Comparison of ENCODE assay signal across 8 cellular contexts in genomic region chr1:27436204-27437159, GRCh38. TPM values are rescaled to one million over a fixed set of nuclear protein-coding genes. Genes with fewer than 3 reads are reported as not detected.
DNase-seq lines count a peak whose midpoint lies in the region; ATAC-seq and TF ChIP-seq lines count a peak whose summit lies in the region.

No MANE protein-coding gene starts in this region.

- no TSS peak for BruUV-seq in IMR-90 (replicated peaks; lab: Mats Ljungman, UMichigan)

- no peak for TF ChIP-seq CTCF in CD4-positive, alpha-beta T cell (IDR thresholded peaks at IDR 0.05)
- TF ChIP-seq CTCF in IMR-90 (conservative IDR thresholded peaks at IDR 0.05; ENCODE audit: low read depth, low read length) (no peak), heart right ventricle (IDR thresholded peaks at IDR 0.05) (no peak), smooth muscle cell (IDR thresholded peaks at IDR 0.05; ENCODE audit: borderline replicate concordance, insufficient read depth, poor library complexity, severe bottlenecking) (no peak)

- WGBS in IMR-90 (ENCODE audit: extremely low coverage in 2 of 2, insufficient read length in 1 of 2), 2 experiments, result no CpG with 5 or more reads among the region's 5 CpGs
- WGBS in heart right ventricle, 2 donors, result 29 to 30% methylated on average over 5 of the region's 5 CpGs
- 70% methylated on average over 5 of the region's 5 CpGs for WGBS in smooth muscle cell (ENCODE audit: low lambda C conversion rate)

- H3K9ac ChIP-seq in IMR-90 (ENCODE audit: low read depth, low read length) (no peak overlapping the region; the same call in 1 of the 2 replicates), smooth muscle cell (ENCODE audit: low read depth) (no peak overlapping the region)

- peaks cover 28% of the 10 kb centered on the region for H3K36me3 Mint-ChIP-seq in CD4-positive, alpha-beta T cell (ENCODE audit: low read depth)
- H3K36me3 Mint-ChIP-seq in activated T-helper 1 cell treated with anti-CD3 and anti-CD28 coated beads, Interleukin-12 subunit alpha, Interleukin-12 subunit beta, Interleukin-2, Interleukin-4 antibody, amounts not matched to agents 30 ng/mL and 10 ng/mL and 1 ng/mL, durations not matched to agents 14 hours and 24 hours and 36 hours (ENCODE audit: low read depth), result peaks cover 18% of the 10 kb centered on the region

- peak overlapping the region; percentile 54 for H2BK5ac ChIP-seq in IMR-90 (ENCODE audit: low read depth, low read length, poor library complexity, severe bottlenecking)

- H2BK15ac ChIP-seq in IMR-90 (ENCODE audit: low read depth, low read length), result no peak overlapping the region

- H4K91ac ChIP-seq in IMR-90 (ENCODE audit: insufficient read depth, low read depth, low read length), result no peak overlapping the region

- H3K79me1 ChIP-seq in IMR-90 (ENCODE audit: low read depth in 1 of 2, low read length in 2 of 2), result peaks cover 44 to 88% of the 10 kb centered on the region in 2 experiments

- H3K36me3 ChIP-seq in IMR-90 (ENCODE audit: control insufficient read depth, insufficient read depth, low read length) (no peaks in the 10 kb centered on the region; the same call in none of the 2 replicates), heart right ventricle (peaks cover 0 to 21% (median 0%) of the 10 kb centered on the region in 9 donors), smooth muscle cell (ENCODE audit: low read depth) (no peaks in the 10 kb centered on the region)

- peak overlapping the region; percentile 3; the same call in 1 of the 2 replicates for H3K14ac ChIP-seq in IMR-90 (replicated peaks; ENCODE audit: low read depth, low read length)

- dilution Hi-C loops in IMR-90 (cut with HindIII; ENCODE audit: low sequenced_read_pairs, unreplicated experiment), result no loop called here

- H3K4me1 Mint-ChIP-seq in CD4-positive, alpha-beta T cell (ENCODE audit: low read depth), result peaks cover 75% of the 10 kb centered on the region
- H3K4me1 Mint-ChIP-seq in activated T-helper 1 cell treated with anti-CD3 and anti-CD28 coated beads, Interleukin-12 subunit alpha, Interleukin-12 subunit beta, Interleukin-2, Interleukin-4 antibody, amounts not matched to agents 30 ng/mL and 10 ng/mL and 1 ng/mL, durations not matched to agents 14 hours and 24 hours and 36 hours (ENCODE audit: low read depth), result peaks cover 66% of the 10 kb centered on the region

- H3K4ac ChIP-seq in IMR-90 (ENCODE audit: low read depth, low read length), result no peak overlapping the region; the same call in none of the 2 replicates

- no peak overlapping the region for H4K8ac ChIP-seq in IMR-90 (ENCODE audit: low read depth in 2 of 2, low read length in 2 of 2)

- H3K56ac ChIP-seq in IMR-90 (ENCODE audit: extremely low read depth, insufficient read depth, low read length), result no peak overlapping the region

- no peak for TF ChIP-seq POLR2A in IMR-90 (IDR thresholded peaks at IDR 0.05; ENCODE audit: low read depth, low read length)

- peaks cover 72% of the 10 kb centered on the region for H4K20me1 ChIP-seq in IMR-90 (ENCODE audit: insufficient read depth, low read length)
- peaks cover 98% of the 10 kb centered on the region for H4K20me1 ChIP-seq in smooth muscle cell (ENCODE audit: low read depth)

- H2AFZ ChIP-seq in IMR-90 (replicated peaks; ENCODE audit: low read length, poor library complexity) (no peak overlapping the region), smooth muscle cell (ENCODE audit: low read depth) (no peak overlapping the region)

- H3K27me3 Mint-ChIP-seq in CD4-positive, alpha-beta T cell, result no peaks in the 10 kb centered on the region
- no peaks in the 10 kb centered on the region for H3K27me3 Mint-ChIP-seq in activated T-helper 1 cell treated with anti-CD3 and anti-CD28 coated beads, Interleukin-12 subunit alpha, Interleukin-12 subunit beta, Interleukin-2, Interleukin-4 antibody, amounts not matched to agents 30 ng/mL and 10 ng/mL and 1 ng/mL, durations not matched to agents 14 hours and 24 hours and 36 hours (ENCODE audit: insufficient read depth)

- H3K4me3 Mint-ChIP-seq in CD4-positive, alpha-beta T cell, result peak overlapping the region; percentile 73
- H3K4me3 Mint-ChIP-seq in activated T-helper 1 cell treated with anti-CD3 and anti-CD28 coated beads, Interleukin-12 subunit alpha, Interleukin-12 subunit beta, Interleukin-2, Interleukin-4 antibody, amounts not matched to agents 30 ng/mL and 10 ng/mL and 1 ng/mL, durations not matched to agents 14 hours and 24 hours and 36 hours, result peak overlapping the region; percentile 54

- H3K18ac ChIP-seq in IMR-90 (ENCODE audit: low read depth, low read length), result no peak overlapping the region

- H4K5ac ChIP-seq in IMR-90 (ENCODE audit: low read depth, low read length), result no peak overlapping the region

- H2BK120ac ChIP-seq in IMR-90 (ENCODE audit: low read depth, low read length), result no peak overlapping the region

- TF ChIP-seq RAD21 in IMR-90 (IDR thresholded peaks at IDR 0.05; ENCODE audit: low read length), result no peak

- H3K4me1 ChIP-seq in IMR-90 (ENCODE audit: control insufficient read depth, insufficient read depth, low read length), result peaks cover 27% of the 10 kb centered on the region
- H3K4me1 ChIP-seq in heart right ventricle, result peaks cover 31 to 88% (median 81%) of the 10 kb centered on the region in 9 donors
- peaks cover 18% of the 10 kb centered on the region for H3K4me1 ChIP-seq in smooth muscle cell (ENCODE audit: low read depth)

- peaks cover 93% of the 10 kb centered on the region for H3K79me2 ChIP-seq in smooth muscle cell (ENCODE audit: low read depth)

- CTCF ChIA-PET in CD4-positive, alpha-beta T cell (lab: Charles Lee), result interaction anchor here (0.6 to 3.9 kb wide), 6 partner anchors 9 to 391 kb away, joined by 3 to 18 read pairs (median 3); no protein-coding TSS in a partner anchor
- CTCF ChIA-PET in IMR-90 (lab: Yijun Ruan, JAX), result interaction anchor here (0.6 to 1.7 kb wide), 2 partner anchors 17 to 20 kb away, joined by 6 to 9 read pairs; no protein-coding TSS in a partner anchor

- no peak overlapping the region; the same call in 1 of the 2 replicates for H2AK5ac ChIP-seq in IMR-90 (ENCODE audit: low read depth, low read length)

- peak overlapping the region; percentile 54 for H3K27ac ChIP-seq in CD4-positive, alpha-beta T cell (ENCODE audit: low read depth, low read length)
- H3K27ac ChIP-seq in IMR-90 (ENCODE audit: insufficient read depth, low read length) (no peak overlapping the region), heart right ventricle (peak overlapping the region; percentile 49 to 86 (median 75)), smooth muscle cell (ENCODE audit: low read depth) (peak overlapping the region; percentile 54)

- H3K9me3 Mint-ChIP-seq in CD4-positive, alpha-beta T cell, result no peaks in the 10 kb centered on the region
- no peaks in the 10 kb centered on the region for H3K9me3 Mint-ChIP-seq in activated T-helper 1 cell treated with anti-CD3 and anti-CD28 coated beads, Interleukin-12 subunit alpha, Interleukin-12 subunit beta, Interleukin-2, Interleukin-4 antibody, amounts not matched to agents 30 ng/mL and 10 ng/mL and 1 ng/mL, durations not matched to agents 14 hours and 24 hours and 36 hours

- no peaks in the 10 kb centered on the region for H3K27me3 ChIP-seq in CD4-positive, alpha-beta T cell (ENCODE audit: control insufficient read depth, insufficient read depth, low read length)
- H3K27me3 ChIP-seq in IMR-90 (ENCODE audit: control insufficient read depth, insufficient read depth, low read length) (no peaks in the 10 kb centered on the region), heart right ventricle (no peaks in the 10 kb centered on the region), smooth muscle cell (ENCODE audit: low read depth) (no peaks in the 10 kb centered on the region)

- H3K4me3 ChIP-seq in IMR-90 (ENCODE audit: insufficient read depth, low read depth, low read length), result no peak overlapping the region
- H3K4me3 ChIP-seq in heart right ventricle, result peak overlapping the region in 5 of 10 donors; percentile 1 to 27 (median 13)
- no peak overlapping the region for H3K4me3 ChIP-seq in smooth muscle cell

- peaks cover 20% of the 10 kb centered on the region for H3K9me1 ChIP-seq in IMR-90 (ENCODE audit: insufficient read depth, low read length)

- DNase-seq in CD4-positive, alpha-beta T cell, result no peak
- DNase-seq in IMR-90 (peak; percentile 60), heart right ventricle (peak in 1 of 2 donors; percentile 53), smooth muscle cell (lab: John Stamatoyannopoulos, UW; ENCODE audit: unreplicated experiment) (no peak)
- no peak for DNase-seq in activated T-helper 1 cell treated with anti-CD3 and anti-CD28 coated beads, Interleukin-12 subunit alpha, Interleukin-12 subunit beta, Interleukin-2, Interleukin-4 antibody, amounts not matched to agents 30 ng/mL and 10 ng/mL and 1 ng/mL, durations not matched to agents 14 hours and 24 hours and 36 hours (ENCODE audit: low spot score)
- DNase-seq in stimulated activated CD4-positive, alpha-beta T cell treated with anti-CD3 and anti-CD28 coated beads, Interleukin-4, amount 100 ng/mL, for 4 hours, result no peak

- in situ Hi-C loops in IMR-90 (cut with MboI; ENCODE audit: low sequenced_read_pairs), result no loop called here

- H3F3A ChIP-seq in smooth muscle cell (ENCODE audit: low read depth), result peaks cover 9% of the 10 kb centered on the region

- H3K4me2 ChIP-seq in IMR-90 (ENCODE audit: low read depth, low read length) (peak overlapping the region; percentile 61), smooth muscle cell (peak overlapping the region; percentile 18)

- no peak overlapping the region for H2AK9ac ChIP-seq in IMR-90 (replicated peaks; ENCODE audit: low read depth, low read length, poor library complexity)

- H3K27ac Mint-ChIP-seq in CD4-positive, alpha-beta T cell, result peak overlapping the region; percentile 80
- H3K27ac Mint-ChIP-seq in activated T-helper 1 cell treated with anti-CD3 and anti-CD28 coated beads, Interleukin-12 subunit alpha, Interleukin-12 subunit beta, Interleukin-2, Interleukin-4 antibody, amounts not matched to agents 30 ng/mL and 10 ng/mL and 1 ng/mL, durations not matched to agents 14 hours and 24 hours and 36 hours, result peak overlapping the region; percentile 73

- no peak overlapping the region for H2BK20ac ChIP-seq in IMR-90 (ENCODE audit: low read depth, low read length)

- peak; percentile 96 for ATAC-seq in CD4-positive, alpha-beta T cell (ENCODE audit: poor library complexity)
- ATAC-seq in IMR-90 (ENCODE audit: low read depth) (peak; percentile 77), heart right ventricle (peak; percentile 66 to 90 (median 84)), GM21737 (IDR thresholded peaks at IDR 0.05; ENCODE audit: unreplicated experiment) (no peak), GM18909 (IDR thresholded peaks at IDR 0.05; ENCODE audit: poor library complexity, unreplicated experiment) (no peak)

- intact Hi-C loops in CD4-positive, alpha-beta T cell (cut with DNase I, micrococcal nuclease), result loop anchor here (5.0 kb wide), 2 partner anchors 36 to 86 kb away; no protein-coding TSS in a partner anchor
- intact Hi-C loops in IMR-90 (cut with micrococcal nuclease) (no loop called here), heart right ventricle (cut with DNase I) (loop anchor here in 3 of 10 donors (5.0 kb wide), 2 partner anchors 41 to 51 kb away; no protein-coding TSS in a partner anchor)
- intact Hi-C loops in activated T-helper 1 cell treated with anti-CD3 and anti-CD28 coated beads, Interleukin-12 subunit alpha, Interleukin-12 subunit beta, Interleukin-2, Interleukin-4 antibody, amounts not matched to agents 30 ng/mL and 10 ng/mL and 1 ng/mL, durations not matched to agents 14 hours and 24 hours and 36 hours (cut with micrococcal nuclease), result no loop called here

- POLR2A ChIA-PET in CD4-positive, alpha-beta T cell (lab: Charles Lee), result interaction anchor here (0.7 to 3.2 kb wide), 16 partner anchors 9 to 165 kb away, joined by 3 to 23 read pairs (median 4); partner anchors contain the start of gene WASF2
- POLR2A ChIA-PET in IMR-90 (lab: Charles Lee; ENCODE audit: unreplicated experiment), result interaction anchor here (0.6 kb wide), 1 partner anchor 1593 kb away, joined by 4 read pairs; no protein-coding TSS in a partner anchor

- no peaks in the 10 kb centered on the region for H3K9me3 ChIP-seq in CD4-positive, alpha-beta T cell (ENCODE audit: control insufficient read depth, low read length)
- no peaks in the 10 kb centered on the region for H3K9me3 ChIP-seq in IMR-90 (ENCODE audit: control insufficient read depth, insufficient read depth, low read length)
- H3K9me3 ChIP-seq in heart right ventricle, result no peaks in the 10 kb centered on the region
- no peaks in the 10 kb centered on the region for H3K9me3 ChIP-seq in smooth muscle cell (replicated peaks; ENCODE audit: low read depth)

- H3K23ac ChIP-seq in IMR-90 (ENCODE audit: low read depth, low read length), result peak overlapping the region; percentile 69; the same call in 1 of the 2 replicates

RNA-seq across cellular contexts. Expression of gene GPR3, which starts 44.1 kb away (rescaled TPM):
- total RNA-seq in CD4-positive, alpha-beta T cell, result under 1 TPM; 0.14 to 0.19 TPM
- total RNA-seq in IMR-90 (2012; rRNA removed) (0.72 and 0.83 TPM in 2 replicates), heart right ventricle (1 to 10 TPM in 2 of 10 donors, under 1 TPM in 7, not detected in 1; 0.27 to 2.0 (median 0.42) TPM), smooth muscle cell (2.7 and 3.9 TPM in 2 replicates)
- polyA plus RNA-seq in IMR-90 (2012; rRNA removed) (4.8 and 5.4 TPM in 2 replicates), heart right ventricle (1 to 10 TPM in 1 of 2 donors, under 1 TPM in 1; 0.29 to 3.4 TPM), smooth muscle cell (3.9 and 4.0 TPM in 2 replicates)
- 3.3 and 6.1 TPM in 2 replicates for polyA plus RNA-seq in IMR-90 (2012; cell fraction: cytosol; rRNA removed)
- polyA plus RNA-seq in IMR-90 (2012; cell fraction: nucleus; rRNA removed; ENCODE audit: low replicate concordance), result 5.4 and 6.0 TPM in 2 replicates
- 3.2 and 4.0 TPM in 2 replicates for total RNA-seq in activated T-helper 1 cell treated with anti-CD3 and anti-CD28 coated beads, Interleukin-12 subunit alpha, Interleukin-12 subunit beta, Interleukin-2, Interleukin-4 antibody, amounts not matched to agents 30 ng/mL and 10 ng/mL and 1 ng/mL, durations not matched to agents 14 hours and 24 hours and 36 hours

RNA-seq across cellular contexts. Expression of gene CD164L2, which starts 53.3 kb away (rescaled TPM):
- not detected for total RNA-seq in CD4-positive, alpha-beta T cell
- total RNA-seq in IMR-90 (2012; rRNA removed) (not detected in 2 replicates), heart right ventricle (not detected), smooth muscle cell (0.09 and 0.31 TPM in 2 replicates)
- polyA plus RNA-seq in IMR-90 (2012; rRNA removed) (not detected in 2 replicates), heart right ventricle (not detected), smooth muscle cell (0.45 TPM in 1 of 2 replicates, not detected in the other)
- not detected in 2 replicates for polyA plus RNA-seq in IMR-90 (2012; cell fraction: cytosol; rRNA removed)
- 0.04 TPM in 1 of 2 replicates, not detected in the other for polyA plus RNA-seq in IMR-90 (2012; cell fraction: nucleus; rRNA removed; ENCODE audit: low replicate concordance)
- not detected in 2 replicates for total RNA-seq in activated T-helper 1 cell treated with anti-CD3 and anti-CD28 coated beads, Interleukin-12 subunit alpha, Interleukin-12 subunit beta, Interleukin-2, Interleukin-4 antibody, amounts not matched to agents 30 ng/mL and 10 ng/mL and 1 ng/mL, durations not matched to agents 14 hours and 24 hours and 36 hours

RNA-seq across cellular contexts. Expression of gene WASF2, which starts 53.5 kb away (rescaled TPM):
- total RNA-seq in CD4-positive, alpha-beta T cell, result 100 to 1,000 TPM; 119 to 121 TPM
- total RNA-seq in IMR-90 (2012; rRNA removed) (7.5 and 7.9 TPM in 2 replicates), heart right ventricle (10 to 100 TPM; 41.2 to 75.4 (median 52.0) TPM), smooth muscle cell (26.7 and 34.3 TPM in 2 replicates)
- polyA plus RNA-seq in IMR-90 (2012; rRNA removed) (45.0 and 45.4 TPM in 2 replicates), heart right ventricle (10 to 100 TPM; 19.6 to 24.8 TPM), smooth muscle cell (46.1 and 76.2 TPM in 2 replicates)
- 28.6 and 29.9 TPM in 2 replicates for polyA plus RNA-seq in IMR-90 (2012; cell fraction: cytosol; rRNA removed)
- 29.8 and 37.0 TPM in 2 replicates for polyA plus RNA-seq in IMR-90 (2012; cell fraction: nucleus; rRNA removed; ENCODE audit: low replicate concordance)
- 108 and 109 TPM in 2 replicates for total RNA-seq in activated T-helper 1 cell treated with anti-CD3 and anti-CD28 coated beads, Interleukin-12 subunit alpha, Interleukin-12 subunit beta, Interleukin-2, Interleukin-4 antibody, amounts not matched to agents 30 ng/mL and 10 ng/mL and 1 ng/mL, durations not matched to agents 14 hours and 24 hours and 36 hours

Comparison
In these comparisons a context has a peak if more than half of its experiments do, and no peak if none do; other contexts are left out.
1. ATAC-seq: peak in CD4-positive, alpha-beta T cell (single experiment), IMR-90 (single experiment) and heart right ventricle (8 of 8); none in GM21737 (single experiment) and GM18909 (single experiment).
2. intact Hi-C loops: an anchor here in CD4-positive, alpha-beta T cell (5.0 kb wide); none called in IMR-90 and activated T-helper 1 cell treated with anti-CD3 and anti-CD28 coated beads, Interleukin-12 subunit alpha, Interleukin-12 subunit beta, Interleukin-2, Interleukin-4 antibody, amounts not matched to agents 30 ng/mL and 10 ng/mL and 1 ng/mL, durations not matched to agents 14 hours and 24 hours and 36 hours.